ENCODE assay signal across 1 cellular context in the genomic region with DNA sequence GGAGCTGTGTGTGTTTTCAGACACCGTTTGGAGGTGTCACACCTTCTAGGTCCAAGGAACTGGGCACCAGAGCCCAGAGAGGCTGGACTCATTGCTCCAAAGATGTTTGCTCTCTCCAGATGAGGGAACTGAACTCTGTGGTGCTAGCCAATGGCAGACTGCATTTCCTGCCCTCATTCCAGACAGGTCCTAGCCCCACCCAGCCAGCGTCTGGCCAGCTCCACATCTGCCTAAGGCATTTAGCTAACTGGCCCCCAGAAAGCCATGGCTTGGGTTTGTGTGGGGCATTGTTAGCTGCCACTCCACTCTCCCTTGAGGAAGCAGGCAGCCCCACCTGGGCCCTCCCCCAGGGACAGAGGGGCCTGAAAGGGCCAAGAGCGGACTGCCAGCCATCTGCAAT.
TF ChIP-seq lines count a peak whose summit lies in the region.

No MANE protein-coding gene starts in this region.

TF ChIP-seq in HepG2, 621 proteins besides CTCF, POLR2A, EP300 and RAD21:
- TF ChIP-seq ETV5 (CRISPR knock-in tag; IDR thresholded peaks at IDR 0.05; ENCODE audit: borderline replicate concordance) (no peak), ZNF337 (CRISPR knock-in tag; IDR thresholded peaks at IDR 0.05; ENCODE audit: borderline replicate concordance, low read depth) (no peak), NFKBIZ (CRISPR knock-in tag; IDR thresholded peaks at IDR 0.05) (no peak), ZNF841 (CRISPR knock-in tag; IDR thresholded peaks at IDR 0.05; ENCODE audit: borderline replicate concordance) (no peak), ZNF776 (CRISPR knock-in tag; IDR thresholded peaks at IDR 0.05) (no peak), ARNT (IDR thresholded peaks at IDR 0.05) (no peak), ZNF232 (CRISPR knock-in tag; IDR thresholded peaks at IDR 0.05; ENCODE audit: borderline replicate concordance) (no peak), NKX3-1 (CRISPR knock-in tag; IDR thresholded peaks at IDR 0.05) (no peak), PCBP1 (IDR thresholded peaks at IDR 0.05; ENCODE audit: borderline replicate concordance, low read depth, low read length) (no peak), NR3C1 (CRISPR knock-in tag; IDR thresholded peaks at IDR 0.05) (no peak), HOXA3 (CRISPR knock-in tag; IDR thresholded peaks at IDR 0.05) (no peak), IKZF1 (IDR thresholded peaks at IDR 0.05) (no peak), MIER3 (CRISPR knock-in tag; IDR thresholded peaks at IDR 0.05; ENCODE audit: borderline replicate concordance) (no peak), SCMH1 (CRISPR knock-in tag; IDR thresholded peaks at IDR 0.05; ENCODE audit: borderline replicate concordance) (no peak), HNRNPLL (IDR thresholded peaks at IDR 0.05; ENCODE audit: low read depth, low read length, poor library complexity, severe bottlenecking) (no peak), ZNF878 (CRISPR knock-in tag; IDR thresholded peaks at IDR 0.05) (no peak), ZNF30 (CRISPR knock-in tag; IDR thresholded peaks at IDR 0.05) (no peak)
- TF ChIP-seq, protein P1, sequence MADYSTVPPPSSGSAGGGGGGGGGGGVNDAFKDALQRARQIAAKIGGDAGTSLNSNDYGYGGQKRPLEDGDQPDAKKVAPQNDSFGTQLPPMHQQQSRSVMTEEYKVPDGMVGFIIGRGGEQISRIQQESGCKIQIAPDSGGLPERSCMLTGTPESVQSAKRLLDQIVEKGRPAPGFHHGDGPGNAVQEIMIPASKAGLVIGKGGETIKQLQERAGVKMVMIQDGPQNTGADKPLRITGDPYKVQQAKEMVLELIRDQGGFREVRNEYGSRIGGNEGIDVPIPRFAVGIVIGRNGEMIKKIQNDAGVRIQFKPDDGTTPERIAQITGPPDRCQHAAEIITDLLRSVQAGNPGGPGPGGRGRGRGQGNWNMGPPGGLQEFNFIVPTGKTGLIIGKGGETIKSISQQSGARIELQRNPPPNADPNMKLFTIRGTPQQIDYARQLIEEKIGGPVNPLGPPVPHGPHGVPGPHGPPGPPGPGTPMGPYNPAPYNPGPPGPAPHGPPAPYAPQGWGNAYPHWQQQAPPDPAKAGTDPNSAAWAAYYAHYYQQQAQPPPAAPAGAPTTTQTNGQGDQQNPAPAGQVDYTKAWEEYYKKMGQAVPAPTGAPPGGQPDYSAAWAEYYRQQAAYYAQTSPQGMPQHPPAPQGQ (CRISPR knock-in tag; IDR thresholded peaks at IDR 0.05; ENCODE audit: borderline replicate concordance): no peak
- TF ChIP-seq, protein P2, sequence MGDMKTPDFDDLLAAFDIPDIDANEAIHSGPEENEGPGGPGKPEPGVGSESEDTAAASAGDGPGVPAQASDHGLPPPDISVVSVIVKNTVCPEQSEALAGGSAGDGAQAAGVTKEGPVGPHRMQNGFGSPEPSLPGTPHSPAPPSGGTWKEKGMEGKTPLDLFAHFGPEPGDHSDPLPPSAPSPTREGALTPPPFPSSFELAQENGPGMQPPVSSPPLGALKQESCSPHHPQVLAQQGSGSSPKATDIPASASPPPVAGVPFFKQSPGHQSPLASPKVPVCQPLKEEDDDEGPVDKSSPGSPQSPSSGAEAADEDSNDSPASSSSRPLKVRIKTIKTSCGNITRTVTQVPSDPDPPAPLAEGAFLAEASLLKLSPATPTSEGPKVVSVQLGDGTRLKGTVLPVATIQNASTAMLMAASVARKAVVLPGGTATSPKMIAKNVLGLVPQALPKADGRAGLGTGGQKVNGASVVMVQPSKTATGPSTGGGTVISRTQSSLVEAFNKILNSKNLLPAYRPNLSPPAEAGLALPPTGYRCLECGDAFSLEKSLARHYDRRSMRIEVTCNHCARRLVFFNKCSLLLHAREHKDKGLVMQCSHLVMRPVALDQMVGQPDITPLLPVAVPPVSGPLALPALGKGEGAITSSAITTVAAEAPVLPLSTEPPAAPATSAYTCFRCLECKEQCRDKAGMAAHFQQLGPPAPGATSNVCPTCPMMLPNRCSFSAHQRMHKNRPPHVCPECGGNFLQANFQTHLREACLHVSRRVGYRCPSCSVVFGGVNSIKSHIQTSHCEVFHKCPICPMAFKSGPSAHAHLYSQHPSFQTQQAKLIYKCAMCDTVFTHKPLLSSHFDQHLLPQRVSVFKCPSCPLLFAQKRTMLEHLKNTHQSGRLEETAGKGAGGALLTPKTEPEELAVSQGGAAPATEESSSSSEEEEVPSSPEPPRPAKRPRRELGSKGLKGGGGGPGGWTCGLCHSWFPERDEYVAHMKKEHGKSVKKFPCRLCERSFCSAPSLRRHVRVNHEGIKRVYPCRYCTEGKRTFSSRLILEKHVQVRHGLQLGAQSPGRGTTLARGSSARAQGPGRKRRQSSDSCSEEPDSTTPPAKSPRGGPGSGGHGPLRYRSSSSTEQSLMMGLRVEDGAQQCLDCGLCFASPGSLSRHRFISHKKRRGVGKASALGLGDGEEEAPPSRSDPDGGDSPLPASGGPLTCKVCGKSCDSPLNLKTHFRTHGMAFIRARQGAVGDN (CRISPR knock-in tag; IDR thresholded peaks at IDR 0.05): no peak
- TF ChIP-seq, protein P3, sequence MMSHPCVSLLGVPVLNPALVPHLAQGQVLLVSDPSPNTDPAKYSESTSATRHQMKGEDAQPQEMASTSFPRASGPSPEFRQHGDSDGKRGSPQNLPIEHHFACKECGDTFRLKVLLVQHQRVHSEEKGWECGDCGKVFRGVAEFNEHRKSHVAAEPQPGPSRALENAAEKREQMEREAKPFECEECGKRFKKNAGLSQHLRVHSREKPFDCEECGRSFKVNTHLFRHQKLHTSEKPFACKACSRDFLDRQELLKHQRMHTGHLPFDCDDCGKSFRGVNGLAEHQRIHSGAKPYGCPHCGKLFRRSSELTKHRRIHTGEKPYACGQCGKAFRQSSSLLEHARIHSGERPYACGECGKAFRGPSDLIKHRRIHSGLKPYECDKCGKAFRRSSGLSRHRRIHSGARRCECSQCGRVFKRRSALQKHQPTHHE (CRISPR knock-in tag; IDR thresholded peaks at IDR 0.05; ENCODE audit: borderline replicate concordance): no peak
